Comparison of ENCODE assay signal across 23 cellular contexts in the genomic region with DNA sequence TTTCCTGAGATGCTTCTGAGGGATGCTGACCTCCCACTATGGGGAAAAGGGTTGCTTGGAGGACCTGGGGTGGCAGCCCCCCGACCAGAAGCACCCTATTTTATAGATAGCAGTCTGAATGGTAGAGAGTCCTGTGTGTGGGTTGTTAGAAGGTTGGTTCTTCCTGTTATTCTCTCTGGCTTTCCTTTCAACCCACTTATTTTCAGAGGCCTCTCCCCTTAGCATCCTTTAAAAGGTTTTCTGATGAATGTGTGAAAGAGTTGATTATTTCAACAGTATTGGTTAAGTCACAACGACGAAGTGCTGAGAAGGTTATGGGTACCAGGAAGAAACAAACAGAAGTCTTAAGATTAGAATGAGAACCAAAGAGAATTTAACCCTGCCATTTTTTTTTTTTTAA. TPM values are rescaled to one million over a fixed set of nuclear protein-coding genes. Genes with fewer than 3 reads are reported as not detected.
"Had no signal": no experiment of that assay in that cellular context is flagged by ENCODE, and none has a peak within 500 bp of the region (broad histone marks: within the 10 kb centered on the region; RNA-seq: fewer than 3 reads in every experiment).

No MANE protein-coding gene starts in this region.

- ATAC-seq: body of pancreas, left lung, upper lobe of right lung, WTC11 had no signal

- H3K4me3 Mint-ChIP-seq: naive B cell, WTC11 had no signal

- H3K4me1 Mint-ChIP-seq: WTC11 had no signal

- H3K27ac ChIP-seq: body of pancreas, coronary artery, esophagus muscularis mucosa, left lung, neutrophil, parathyroid adenoma, sigmoid colon, spleen, upper lobe of right lung had no signal

- H3K4me1 ChIP-seq: body of pancreas, left lung, parathyroid adenoma, spleen, upper lobe of right lung had no signal

- H3K27ac Mint-ChIP-seq: naive B cell, WTC11 had no signal

- H3K4me3 ChIP-seq: body of pancreas, coronary artery, esophagus muscularis mucosa, left lung, sigmoid colon, spleen, thoracic aorta, upper lobe of right lung had no signal

- H3K27me3 ChIP-seq: body of pancreas, esophagus muscularis mucosa, left lung, neutrophil, sigmoid colon, spleen, upper lobe of right lung had no signal

- H3K9me3 Mint-ChIP-seq: naive B cell, WTC11 had no signal

- DNase-seq: activated CD8-positive, alpha-beta memory T cell treated with anti-CD3 and anti-CD28 coated beads, Interleukin-2, amount 50 U/mL, for 48 hours; activated gamma-delta T cell treated with Interleukin-2 at 50 U/mL for 16 hours; amygdala; body of pancreas; central memory CD4-positive, alpha-beta T cell; effector CD4-positive, alpha-beta T cell; kidney; left lung; mammary epithelial cell; naive B cell; SHP77; sigmoid colon; SK-N-SH; spleen; upper lobe of right lung had no signal

- H3K9me3 ChIP-seq: body of pancreas, esophagus muscularis mucosa, left lung, neutrophil, sigmoid colon, SK-N-SH, spleen, thoracic aorta, upper lobe of right lung had no signal

RNA-seq across cellular contexts. Expression of a gene that starts 20.8 kb away (rescaled TPM):
- total RNA-seq: body of pancreas; kidney; left lung; mammary epithelial cell; mononuclear cell; sigmoid colon; spleen; T-helper 2 cell treated with Interferon-gamma antibody and Interleukin-4, amounts not matched to agents 100 ng/mL and 5 ng/mL, for 36 hours; thoracic aorta; upper lobe of right lung; WTC11 had no signal
